In the genomic region with DNA sequence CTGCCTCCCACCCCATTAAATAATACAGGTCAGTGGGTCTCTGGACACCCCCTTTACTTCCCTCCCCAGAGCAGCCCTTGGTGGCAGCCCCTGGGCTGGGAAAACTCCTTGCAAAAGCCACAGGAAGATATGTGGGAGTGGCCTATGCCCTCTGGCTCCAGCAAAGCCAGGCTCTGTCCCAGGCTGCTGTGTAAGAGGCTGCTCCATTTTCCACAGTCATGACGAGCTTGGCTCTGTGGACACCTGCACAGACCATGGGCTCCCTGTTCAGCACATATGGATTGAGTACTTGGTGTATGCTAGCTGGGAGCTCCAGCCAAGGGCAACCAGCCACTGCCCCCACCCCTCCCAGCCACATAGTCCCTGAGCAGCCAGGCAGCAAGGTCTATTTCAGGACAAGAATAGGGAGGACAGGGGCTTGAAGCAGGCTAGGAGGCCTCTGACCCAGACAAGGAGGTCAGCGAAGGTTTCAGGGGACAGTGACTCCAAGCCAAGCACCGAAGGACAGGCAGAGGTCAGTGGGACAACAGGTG, we compare ENCODE assay signal across 16 cellular contexts. TPM values are rescaled to one million over a fixed set of nuclear protein-coding genes. Genes with fewer than 3 reads are reported as not detected.
"Had no signal": no experiment of that assay in that cellular context is flagged by ENCODE, and none has a peak within 500 bp of the region (broad histone marks: within the 10 kb centered on the region; RNA-seq: fewer than 3 reads in every experiment).

No MANE protein-coding gene starts in this region.

- H3K4me3 ChIP-seq: ascending aorta, breast epithelium, dorsolateral prefrontal cortex, suprapubic skin had no signal

- H3K27me3 ChIP-seq: ascending aorta, breast epithelium, dorsolateral prefrontal cortex, neutrophil, suprapubic skin had no signal

- H3K36me3 ChIP-seq: ascending aorta, breast epithelium, neutrophil, suprapubic skin had no signal

- H3K27me3 Mint-ChIP-seq: activated naive CD4-positive, alpha-beta T cell treated with anti-CD3 and anti-CD28 coated beads, Interleukin-2, amount 10 ng/mL, durations not matched to agents 7 days and 5 days had no signal

- H3K4me1 ChIP-seq: ascending aorta, breast epithelium had no signal

- H3K4me3 Mint-ChIP-seq: activated naive CD4-positive, alpha-beta T cell treated with anti-CD3 and anti-CD28 coated beads, Interleukin-2, amount 10 ng/mL, durations not matched to agents 7 days and 5 days; endodermal cell had no signal

- H3K36me3 Mint-ChIP-seq: activated naive CD4-positive, alpha-beta T cell treated with anti-CD3 and anti-CD28 coated beads, Interleukin-2, amount 10 ng/mL, durations not matched to agents 7 days and 5 days had no signal

- H3K9me3 Mint-ChIP-seq: activated naive CD4-positive, alpha-beta T cell treated with anti-CD3 and anti-CD28 coated beads, Interleukin-2, amount 10 ng/mL, durations not matched to agents 7 days and 5 days; activated T-helper 2 cell treated with anti-CD3 and anti-CD28 coated beads, Interferon-gamma antibody, Interleukin-2, Interleukin-4, amounts not matched to agents 10 μg/mL and 5 μg/mL and 100 μg/mL, durations not matched to agents 14 hours and 24 hours and 36 hours; endodermal cell had no signal

- DNase-seq: activated CD4-positive, alpha-beta T cell treated with anti-CD3 and anti-CD28 coated beads, Interleukin-2, amount 50 U/mL, for 1 hour; activated CD4-positive, CD25-positive, alpha-beta regulatory T cell; activated naive CD4-positive, alpha-beta T cell treated with anti-CD3 and anti-CD28 coated beads, Interleukin-2, amount 10 ng/mL, durations not matched to agents 7 days and 5 days; activated T-cell treated with anti-CD3 and anti-CD28 coated beads for 4 hours; dorsolateral prefrontal cortex; endodermal cell; head of caudate nucleus; stimulated activated CD4-positive, alpha-beta T cell treated with anti-CD3 and anti-CD28 coated beads, Interleukin-4, amount 100 ng/mL, for 1 hour; stimulated activated naive CD4-positive, alpha-beta T cell treated with Interleukin-2 at 50 U/mL for 16 hours; trophoblast cell had no signal

- H3K27ac ChIP-seq: ascending aorta, breast epithelium, dorsolateral prefrontal cortex, neutrophil, suprapubic skin had no signal

- H3K9me3 ChIP-seq: ascending aorta, breast epithelium, neutrophil, suprapubic skin had no signal

- H3K27ac Mint-ChIP-seq: activated naive CD4-positive, alpha-beta T cell treated with anti-CD3 and anti-CD28 coated beads, Interleukin-2, amount 10 ng/mL, durations not matched to agents 7 days and 5 days; endodermal cell had no signal

RNA-seq across cellular contexts. Expression of gene CACNA2D2, which starts 12.9 kb away (rescaled TPM):
- total RNA-seq: epithelial cell of proximal tubule had no signal
